ENCODE assay signal across 23 cellular contexts in the genomic region with DNA sequence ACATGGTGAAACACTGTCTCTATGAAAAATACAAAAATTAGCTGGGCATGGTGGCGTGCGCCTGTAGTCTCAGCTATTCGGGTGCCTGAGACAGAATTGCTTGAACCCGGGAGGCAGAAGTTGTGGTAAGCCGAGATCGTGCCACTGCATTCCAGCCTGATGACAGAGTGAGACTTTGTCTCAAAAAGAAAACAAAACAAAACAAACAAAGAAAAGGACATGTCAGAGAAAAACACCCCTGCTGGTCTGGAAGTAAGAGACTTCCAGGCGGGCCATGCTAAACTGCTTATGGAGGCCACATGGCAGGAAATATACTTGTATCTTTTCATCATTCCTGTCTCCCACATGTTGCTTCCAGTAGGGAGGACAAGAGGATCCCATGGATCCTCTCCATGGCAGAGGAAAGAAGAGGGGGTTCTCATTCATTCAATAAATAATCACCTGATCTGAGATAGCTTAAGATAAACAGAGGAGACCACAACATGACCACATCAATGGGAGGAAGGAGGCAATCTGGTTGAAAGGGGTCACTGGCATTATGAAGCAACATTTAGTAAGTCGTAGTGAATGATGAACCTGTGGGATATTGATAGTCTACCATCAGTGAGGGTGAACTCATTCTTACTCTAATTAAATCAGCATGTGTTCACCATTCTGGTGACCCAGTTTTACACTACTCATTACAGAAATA.
DNase-seq lines count a peak whose midpoint lies in the region; ATAC-seq and TF ChIP-seq lines count a peak whose summit lies in the region.
"Had no signal": no experiment of that assay in that cellular context is flagged by ENCODE, and none has a peak within 500 bp of the region (broad histone marks: within the 10 kb centered on the region; RNA-seq: fewer than 3 reads in every experiment).

No MANE protein-coding gene starts in this region.

- H3K4me3 ChIP-seq in HEK293 (ENCODE audit: low read depth, low read length) (no peak overlapping the region), PC-3 (ENCODE audit: low read length) (no peak overlapping the region)
- H3K4me3 ChIP-seq: BLaER1 treated with 17β-estradiol and CSF1 and Interleukin-3, amounts not matched to agents 10 nM and 100 nM; SJCRH30 had no signal

- CTCF ChIA-PET in HEK293 (lab: Yijun Ruan, JAX) = no interaction called here
- CTCF ChIA-PET in PC-3 (lab: Charles Lee) = no interaction called here

- no peaks in the 10 kb centered on the region for H3F3A ChIP-seq in PC-3 (ENCODE audit: low read length, unreplicated experiment)

- ATAC-seq in PC-3 (no peak), GM19023 (IDR thresholded peaks at IDR 0.05; ENCODE audit: unreplicated experiment) (no peak)
- ATAC-seq: CD8-positive, alpha-beta T cell; T-helper 17 cell had no signal

- H3K9me3 ChIP-seq in HEK293 (ENCODE audit: control insufficient read depth, insufficient read depth, low read depth, low read length) (no peaks in the 10 kb centered on the region), PC-3 (ENCODE audit: low read length) (no peaks in the 10 kb centered on the region)
- H3K9me3 ChIP-seq: SJCRH30 had no signal

- BruUV-seq in PC-3 (replicated peaks; lab: Mats Ljungman, UMichigan) = no TSS peak

- H3K9ac ChIP-seq in PC-3 (ENCODE audit: low read length) = no peak overlapping the region
- H3K9ac ChIP-seq: BLaER1 treated with 17β-estradiol and CSF1 and Interleukin-3, amounts not matched to agents 10 nM and 100 nM had no signal

- no peak overlapping the region for H3K4me2 ChIP-seq in PC-3 (ENCODE audit: low read length)
- H3K4me2 ChIP-seq: BLaER1 treated with 17β-estradiol and CSF1 and Interleukin-3, amounts not matched to agents 10 nM and 100 nM had no signal

- no peaks in the 10 kb centered on the region for H3K36me3 ChIP-seq in HEK293 (ENCODE audit: control insufficient read depth in 2 of 2, insufficient read depth in 1 of 2, low read length in 2 of 2)
- no peaks in the 10 kb centered on the region for H3K36me3 ChIP-seq in PC-3 (ENCODE audit: low read depth, low read length)
- H3K36me3 ChIP-seq: SJCRH30 had no signal

- H3K27ac ChIP-seq in HEK293 (ENCODE audit: extremely low read depth, low read depth, low read length) (no peak overlapping the region), PC-3 (ENCODE audit: low read length) (no peak overlapping the region)
- H3K27ac ChIP-seq: BLaER1 treated with 17β-estradiol and CSF1 and Interleukin-3, amounts not matched to agents 10 nM and 100 nM; SJCRH30 had no signal

- in situ Hi-C loops in GM13976 (cut with MboI; ENCODE audit: low sequenced_read_pairs, unreplicated experiment) = no loop called here

- H3K27me3 ChIP-seq in PC-3 (ENCODE audit: low read length) = no peaks in the 10 kb centered on the region
- H3K27me3 ChIP-seq: BLaER1 treated with 17β-estradiol and CSF1 and Interleukin-3, amounts not matched to agents 10 nM and 100 nM; SJCRH30 had no signal

- no peaks in the 10 kb centered on the region for H4K20me1 ChIP-seq in PC-3 (ENCODE audit: low read length)
- H4K20me1 ChIP-seq: BLaER1 treated with 17β-estradiol and CSF1 and Interleukin-3, amounts not matched to agents 10 nM and 100 nM had no signal

- no peaks in the 10 kb centered on the region for H3K79me2 ChIP-seq in PC-3 (ENCODE audit: low read length)

- POLR2A ChIA-PET in HEK293 (lab: Yijun Ruan, JAX) (no interaction called here), PC-3 (lab: Charles Lee; ENCODE audit: unreplicated experiment) (no interaction called here)

- no peak for TF ChIP-seq CTCF in HEK293 (tag by site-specific recombination; IDR thresholded peaks at IDR 0.05)
- no peak for TF ChIP-seq CTCF in PC-3 (conservative IDR thresholded peaks at IDR 0.05; ENCODE audit: low read depth, low read length)
- TF ChIP-seq CTCF in GM13976 (IDR thresholded peaks at IDR 0.05; ENCODE audit: borderline replicate concordance, control extremely low read depth, extremely low read depth, insufficient read depth, missing control alignments) = no peak

- H3K9me2 ChIP-seq in PC-3 (replicated peaks; ENCODE audit: low read length) = no peaks in the 10 kb centered on the region

- intact Hi-C loops in PC-3 (cut with micrococcal nuclease) = no loop called here

- H3K4me1 ChIP-seq in HEK293 (ENCODE audit: control insufficient read depth, insufficient read depth, low read length) (no peaks in the 10 kb centered on the region), PC-3 (ENCODE audit: insufficient read depth, low read length) (no peaks in the 10 kb centered on the region)
- H3K4me1 ChIP-seq: BLaER1 treated with 17β-estradiol and CSF1 and Interleukin-3, amounts not matched to agents 10 nM and 100 nM; SJCRH30 had no signal

- H2AFZ ChIP-seq in PC-3 (ENCODE audit: low read length) = no peak overlapping the region

- DNase-seq in H4 (ENCODE audit: low spot score) = peak; percentile 30
- DNase-seq in PC-3 = peak; percentile 1
- peak; percentile 16 for DNase-seq in astrocyte of the hippocampus (ENCODE audit: low read depth, low spot score)
- no peak for DNase-seq in stimulated activated CD4-positive, alpha-beta T cell treated with anti-CD3 and anti-CD28 coated beads, Interleukin-4, amount 100 ng/mL, for 1 hour
- DNase-seq in GM13976 (ENCODE audit: low spot score) = no peak
- DNase-seq: Calu3; CD8-positive, alpha-beta T cell; DMS153; EL; GF-D8; H9; Kasumi-1; NCI-H1092; NCI-H1436; NCI-H187 treated with DMSO at 0.1 percent for 48 hours; NCI-H2107; NCI-H446 treated with DMSO at 0.1 percent for 48 hours; NCI-H526 treated with DMSO at 0.1 percent for 48 hours; SJCRH30; T-helper 17 cell had no signal

TF ChIP-seq in HEK293, 187 proteins besides CTCF, POLR2A, EP300 and RAD21:
- TF ChIP-seq ZNF555 (tag by site-specific recombination; conservative IDR thresholded peaks at IDR 0.05) = no peak
- no peak for TF ChIP-seq ZNF433 (tag by site-specific recombination; IDR thresholded peaks at IDR 0.05; ENCODE audit: low read depth)
- TF ChIP-seq, protein P1, sequence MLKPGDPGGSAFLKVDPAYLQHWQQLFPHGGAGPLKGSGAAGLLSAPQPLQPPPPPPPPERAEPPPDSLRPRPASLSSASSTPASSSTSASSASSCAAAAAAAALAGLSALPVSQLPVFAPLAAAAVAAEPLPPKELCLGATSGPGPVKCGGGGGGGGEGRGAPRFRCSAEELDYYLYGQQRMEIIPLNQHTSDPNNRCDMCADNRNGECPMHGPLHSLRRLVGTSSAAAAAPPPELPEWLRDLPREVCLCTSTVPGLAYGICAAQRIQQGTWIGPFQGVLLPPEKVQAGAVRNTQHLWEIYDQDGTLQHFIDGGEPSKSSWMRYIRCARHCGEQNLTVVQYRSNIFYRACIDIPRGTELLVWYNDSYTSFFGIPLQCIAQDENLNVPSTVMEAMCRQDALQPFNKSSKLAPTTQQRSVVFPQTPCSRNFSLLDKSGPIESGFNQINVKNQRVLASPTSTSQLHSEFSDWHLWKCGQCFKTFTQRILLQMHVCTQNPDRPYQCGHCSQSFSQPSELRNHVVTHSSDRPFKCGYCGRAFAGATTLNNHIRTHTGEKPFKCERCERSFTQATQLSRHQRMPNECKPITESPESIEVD (tag by site-specific recombination; IDR thresholded peaks at IDR 0.05) = no peak
- TF ChIP-seq ZNF280C (tag by site-specific recombination; IDR thresholded peaks at IDR 0.05) = no peak
- no peak for TF ChIP-seq ZNF600 (tag by site-specific recombination; IDR thresholded peaks at IDR 0.05)
- TF ChIP-seq SP7 (tag by site-specific recombination; IDR thresholded peaks at IDR 0.05) = no peak
- 0 out of 2 replicates have a peak, but pooled peaks have one; percentile 44 for TF ChIP-seq SCRT2 (tag by site-specific recombination; IDR thresholded peaks at IDR 0.05)
- no peak for TF ChIP-seq ZNF585B (tag by site-specific recombination; IDR thresholded peaks at IDR 0.05)

Comparison
In these comparisons a context has a peak if more than half of its experiments do, and no peak if none do; other contexts are left out.
1. DNase-seq: peak in H4 (single experiment), PC-3 (single experiment) and astrocyte of the hippocampus (single experiment); none in stimulated activated CD4-positive, alpha-beta T cell treated with anti-CD3 and anti-CD28 coated beads, Interleukin-4, amount 100 ng/mL, for 1 hour (single experiment) and GM13976 (single experiment).